Comparison of ENCODE assay signal across 18 cellular contexts in genomic region chrX:51158261-51158660, GRCh38.
A peak's percentile ranks its signal among the peaks of the same experiment; 100 is the strongest.
DNase-seq lines count a peak whose midpoint lies in the region; ATAC-seq and TF ChIP-seq lines count a peak whose summit lies in the region.
"Had no signal": no experiment of that assay in that cellular context is flagged by ENCODE, and none has a peak within 500 bp of the region (broad histone marks: within the 10 kb centered on the region; RNA-seq: fewer than 3 reads in every experiment).

No MANE protein-coding gene starts in this region.

- H3K79me2 ChIP-seq in smooth muscle cell (ENCODE audit: low read depth), result no peaks in the 10 kb centered on the region

- H3K9ac ChIP-seq in smooth muscle cell (ENCODE audit: low read depth), result no peak overlapping the region
- H3K9ac ChIP-seq: BLaER1, GM23248 had no signal

- H3K4me3 Mint-ChIP-seq in mesothelial cell of epicardium, result no peak overlapping the region
- H3K4me3 Mint-ChIP-seq: B cell; CD4-positive, CD25-positive, alpha-beta regulatory T cell; CD8-positive, alpha-beta T cell had no signal

- TF ChIP-seq CTCF in mesothelial cell of epicardium (IDR thresholded peaks at IDR 0.05; ENCODE audit: unreplicated experiment) (no peak), smooth muscle cell (IDR thresholded peaks at IDR 0.05; ENCODE audit: borderline replicate concordance, insufficient read depth, poor library complexity, severe bottlenecking) (no peak), omental fat pad (IDR thresholded peaks at IDR 0.05) (no peak)

- no peaks in the 10 kb centered on the region for H3F3A ChIP-seq in smooth muscle cell (ENCODE audit: low read depth)

- no peaks in the 10 kb centered on the region for H4K20me1 ChIP-seq in smooth muscle cell (ENCODE audit: low read depth)

- ATAC-seq in omental fat pad (ENCODE audit: low FRiP score), result no peak
- no peak for ATAC-seq in SK-N-SH treated with all-trans-retinoic acid at 6 μM for 48 hours
- ATAC-seq: CD8-positive, alpha-beta T cell had no signal

- DNase-seq in Caki2 (ENCODE audit: low read depth) (peak; percentile 30), kidney tubule cell (ENCODE audit: low spot score) (peak; percentile 13), mesothelial cell of epicardium (ENCODE audit: low spot score in 2 of 2, unreplicated experiment in 2 of 2) (no peak), smooth muscle cell (lab: John Stamatoyannopoulos, UW; ENCODE audit: unreplicated experiment) (no peak), NCI-H1930 (lab: John Stamatoyannopoulos, UW) (no peak), omental fat pad (ENCODE audit: low spot score) (no peak), RPMI8226 (no peak)
- DNase-seq: Calu3; CD4-positive, CD25-positive, alpha-beta regulatory T cell; CD8-positive, alpha-beta T cell; DND-41; GM23248; H7; HCEC 1CT had no signal

- in situ Hi-C loops in Caki2 (cut with HindIII; ENCODE audit: low pct_unique_long_range_greater_than_20kb, low sequenced_read_pairs), result no loop called here

- peak overlapping the region; percentile 61 for H3K27ac Mint-ChIP-seq in mesothelial cell of epicardium
- H3K27ac Mint-ChIP-seq: B cell; CD4-positive, CD25-positive, alpha-beta regulatory T cell; CD8-positive, alpha-beta T cell had no signal

- no peaks in the 10 kb centered on the region for H3K27me3 ChIP-seq in smooth muscle cell (ENCODE audit: low read depth)

- H2AFZ ChIP-seq in smooth muscle cell (ENCODE audit: low read depth), result no peak overlapping the region
- H2AFZ ChIP-seq: GM23248 had no signal

- 52% methylated on average over 1 of the region's 1 CpG for WGBS in smooth muscle cell (ENCODE audit: low lambda C conversion rate)

- no peak overlapping the region for H3K4me3 ChIP-seq in smooth muscle cell
- H3K4me3 ChIP-seq: BLaER1, GM23248 had no signal

- no peaks in the 10 kb centered on the region for H3K9me3 ChIP-seq in smooth muscle cell (replicated peaks; ENCODE audit: low read depth)
- H3K9me3 ChIP-seq: BLaER1 had no signal

- H3K27me3 Mint-ChIP-seq in mesothelial cell of epicardium (ENCODE audit: low read depth), result no peaks in the 10 kb centered on the region
- H3K27me3 Mint-ChIP-seq: B cell; CD4-positive, CD25-positive, alpha-beta regulatory T cell had no signal

- peaks cover 6% of the 10 kb centered on the region for H3K4me1 Mint-ChIP-seq in mesothelial cell of epicardium
- H3K4me1 Mint-ChIP-seq: B cell; CD4-positive, CD25-positive, alpha-beta regulatory T cell had no signal

- no peaks in the 10 kb centered on the region for H3K4me1 ChIP-seq in smooth muscle cell (ENCODE audit: low read depth)
- H3K4me1 ChIP-seq: BLaER1 had no signal

- no peaks in the 10 kb centered on the region for H3K36me3 Mint-ChIP-seq in mesothelial cell of epicardium
- H3K36me3 Mint-ChIP-seq: CD4-positive, CD25-positive, alpha-beta regulatory T cell; CD8-positive, alpha-beta T cell had no signal

- H3K9me3 Mint-ChIP-seq in mesothelial cell of epicardium, result peaks cover 27% of the 10 kb centered on the region
- H3K9me3 Mint-ChIP-seq: CD8-positive, alpha-beta T cell had no signal

- H3K36me3 ChIP-seq in smooth muscle cell (ENCODE audit: low read depth), result no peaks in the 10 kb centered on the region
- H3K36me3 ChIP-seq: BLaER1 had no signal

- H3K27ac ChIP-seq in smooth muscle cell (ENCODE audit: low read depth), result peak overlapping the region; percentile 22
- H3K27ac ChIP-seq: BLaER1, C4-2B, GM23248 had no signal

- H3K4me2 ChIP-seq in smooth muscle cell, result no peak overlapping the region
- H3K4me2 ChIP-seq: BLaER1 had no signal

TF ChIP-seq in SK-N-SH treated with all-trans-retinoic acid at 6 μM for 48 hours, 23 proteins besides CTCF, POLR2A, EP300 and RAD21:
- TF ChIP-seq OSR1 (CRISPR knock-in tag; IDR thresholded peaks at IDR 0.05) (no peak), ZNF8 (CRISPR knock-in tag; IDR thresholded peaks at IDR 0.05) (no peak), TCF4 (CRISPR knock-in tag; IDR thresholded peaks at IDR 0.05; ENCODE audit: borderline replicate concordance) (no peak), ZNF70 (CRISPR knock-in tag; IDR thresholded peaks at IDR 0.05) (no peak)

Comparison
In these comparisons a context has a peak if more than half of its experiments do, and no peak if none do; other contexts are left out.
1. DNase-seq: peak in Caki2 (single experiment) and kidney tubule cell (single experiment); none in mesothelial cell of epicardium (0 of 2), smooth muscle cell (single experiment), NCI-H1930 (0 of 2), omental fat pad (single experiment) and RPMI8226 (single experiment).